8 cellular contexts compared by ENCODE assay signal in the genomic region with DNA sequence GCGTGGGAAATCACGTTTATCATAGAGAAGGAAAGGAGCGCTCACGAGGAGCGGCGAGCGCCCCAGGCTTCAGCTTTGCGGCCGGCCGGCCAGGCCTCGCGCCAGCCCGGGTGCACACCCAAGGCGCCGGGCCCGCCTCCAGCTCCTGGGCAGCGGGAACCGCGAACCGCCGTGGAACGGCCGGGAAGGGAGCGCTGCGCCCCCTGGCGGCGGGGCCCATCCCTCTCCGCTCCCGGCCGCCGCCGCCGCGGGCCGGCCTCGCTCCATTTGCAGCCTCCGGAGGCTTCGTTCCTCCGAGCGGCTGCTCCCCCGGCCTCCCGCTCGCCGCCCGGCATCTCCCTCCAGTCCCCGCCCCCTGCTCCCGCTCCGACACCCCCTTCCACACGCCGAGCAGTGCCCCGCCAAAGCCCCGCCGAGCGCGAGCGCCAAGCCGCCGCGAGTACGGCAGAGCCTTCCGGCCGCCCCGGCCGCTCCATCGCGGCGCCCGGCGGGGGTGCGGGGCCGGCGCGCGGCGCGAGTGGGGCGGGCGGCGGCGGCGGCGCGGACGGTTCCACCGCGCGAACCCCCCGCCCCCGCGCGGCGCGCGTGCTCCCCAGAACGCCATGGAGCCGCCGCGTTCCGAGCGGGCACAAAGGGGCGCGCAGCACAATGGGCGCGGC. TPM values are rescaled to one million over a fixed set of nuclear protein-coding genes. Genes with fewer than 3 reads are reported as not detected.
DNase-seq lines count a peak whose midpoint lies in the region; ATAC-seq and TF ChIP-seq lines count a peak whose summit lies in the region.

No MANE protein-coding gene starts in this region.

- peak overlapping the region; percentile 98 for H3K4me2 ChIP-seq in Karpas-422 (ENCODE audit: low read depth, low read length, poor library complexity, severe bottlenecking)

- H3K4me3 ChIP-seq in Karpas-422 (ENCODE audit: low read length) (peak overlapping the region; percentile 77), SJSA1 (peak overlapping the region; percentile 56), thoracic aorta (peak overlapping the region; percentile 92)

- peak overlapping the region; percentile 70 for H3K27ac Mint-ChIP-seq in activated naive CD4-positive, alpha-beta T cell treated with anti-CD3 and anti-CD28 coated beads, Interleukin-2, amount 10 ng/mL, durations not matched to agents 7 days and 5 days

- H3K9me2 ChIP-seq in Karpas-422 (replicated peaks; ENCODE audit: insufficient read depth, low read length) = no peaks in the 10 kb centered on the region

- no peaks in the 10 kb centered on the region for H3K27me3 ChIP-seq in Karpas-422 (ENCODE audit: low read length)
- peaks cover 17% of the 10 kb centered on the region for H3K27me3 ChIP-seq in SJSA1 (replicated peaks)
- no peaks in the 10 kb centered on the region for H3K27me3 ChIP-seq in thoracic aorta (replicated peaks; ENCODE audit: insufficient read depth)

- peaks cover 58% of the 10 kb centered on the region for H3K4me1 ChIP-seq in Karpas-422 (ENCODE audit: low read length)
- H3K4me1 ChIP-seq in SJSA1 (replicated peaks) = peaks cover 16% of the 10 kb centered on the region
- H3K4me1 ChIP-seq in thoracic aorta (ENCODE audit: control insufficient read depth in 1 of 2, low read depth in 2 of 2) = peaks cover 4 to 20% of the 10 kb centered on the region in 2 donors

- H3K9me3 Mint-ChIP-seq in activated naive CD4-positive, alpha-beta T cell treated with anti-CD3 and anti-CD28 coated beads, Interleukin-2, amount 10 ng/mL, durations not matched to agents 7 days and 5 days = no peaks in the 10 kb centered on the region

- CTCF ChIA-PET in activated naive CD4-positive, alpha-beta T cell treated with anti-CD3 and anti-CD28 coated beads, Interleukin-2, amount 10 ng/mL, durations not matched to agents 7 days and 5 days (lab: Charles Lee) = interaction anchor here (0.6 to 1.8 kb wide), 21 partner anchors 9 to 506 kb away, joined by 3 to 17 read pairs (median 3); a partner anchor contains a TSS

- H3K9me3 ChIP-seq in Karpas-422 (ENCODE audit: low read length) = no peaks in the 10 kb centered on the region
- H3K9me3 ChIP-seq in SJSA1 (replicated peaks) = no peaks in the 10 kb centered on the region
- no peaks in the 10 kb centered on the region for H3K9me3 ChIP-seq in thoracic aorta

- H2AFZ ChIP-seq in Karpas-422 (ENCODE audit: low read length) = peak overlapping the region; percentile 77; the same call in 1 of the 2 replicates

- peak overlapping the region; percentile 95 for H3K27ac ChIP-seq in Karpas-422 (ENCODE audit: low read length)
- H3K27ac ChIP-seq in SJSA1 = no peak overlapping the region
- H3K27ac ChIP-seq in thoracic aorta = no peak overlapping the region

- peak; percentile 84 for TF ChIP-seq CTCF in thoracic aorta (IDR thresholded peaks at IDR 0.05)

- H3K36me3 ChIP-seq in Karpas-422 (ENCODE audit: insufficient read depth, low read length) (no peaks in the 10 kb centered on the region), SJSA1 (no peaks in the 10 kb centered on the region), thoracic aorta (no peaks in the 10 kb centered on the region)

- no peaks in the 10 kb centered on the region for H4K20me1 ChIP-seq in Karpas-422 (ENCODE audit: insufficient read depth, low read depth, low read length)

- peaks cover 33% of the 10 kb centered on the region for H3K79me2 ChIP-seq in Karpas-422 (ENCODE audit: low read length)

- H3K4me1 Mint-ChIP-seq in activated naive CD4-positive, alpha-beta T cell treated with anti-CD3 and anti-CD28 coated beads, Interleukin-2, amount 10 ng/mL, durations not matched to agents 7 days and 5 days = peaks cover 19% of the 10 kb centered on the region

- H3K4me3 Mint-ChIP-seq in activated naive CD4-positive, alpha-beta T cell treated with anti-CD3 and anti-CD28 coated beads, Interleukin-2, amount 10 ng/mL, durations not matched to agents 7 days and 5 days = peak overlapping the region; percentile 65

- H3K9ac ChIP-seq in Karpas-422 (ENCODE audit: low read length) = peak overlapping the region; percentile 85

- ATAC-seq in GM21786 (IDR thresholded peaks at IDR 0.05; ENCODE audit: unreplicated experiment) (peak; percentile 49), thoracic aorta (ENCODE audit: insufficient number of reproducible peaks, low FRiP score, low read depth) (peak; percentile 53)

- DNase-seq in ELR (ENCODE audit: low read depth) (peak; percentile 87), Karpas-422 (peak; percentile 91), SJSA1 (ENCODE audit: low read depth in 1 of 2, low spot score in 2 of 2) (peak; percentile 85 to 90), germinal center (ENCODE audit: low spot score) (peak; percentile 87), occipital lobe (lab: John Stamatoyannopoulos, UW) (peak; percentile 76), thoracic aorta (ENCODE audit: low spot score) (peak; percentile 21)
- DNase-seq in activated naive CD4-positive, alpha-beta T cell treated with anti-CD3 and anti-CD28 coated beads, Interleukin-2, amount 10 ng/mL, durations not matched to agents 7 days and 5 days = peak; percentile 72

- H3K27me3 Mint-ChIP-seq in activated naive CD4-positive, alpha-beta T cell treated with anti-CD3 and anti-CD28 coated beads, Interleukin-2, amount 10 ng/mL, durations not matched to agents 7 days and 5 days = peaks cover 23% of the 10 kb centered on the region

- no peaks in the 10 kb centered on the region for H3K36me3 Mint-ChIP-seq in activated naive CD4-positive, alpha-beta T cell treated with anti-CD3 and anti-CD28 coated beads, Interleukin-2, amount 10 ng/mL, durations not matched to agents 7 days and 5 days

RNA-seq across cellular contexts. Expression of a gene that starts 1.0 kb away (rescaled TPM):
- 6.2 and 7.7 TPM in 2 replicates for total RNA-seq in Karpas-422 (2014; rRNA removed; shearing (Covaris generic); ENCODE audit: low replicate concordance)
- total RNA-seq in SJSA1 (2014; rRNA removed; shearing (Covaris generic)) = 3.7 and 4.5 TPM in 2 replicates
- 6.2 TPM for total RNA-seq in occipital lobe
- 1 to 10 TPM in 1 of 2 donors, under 1 TPM in 1; 0.54 to 4.2 TPM for total RNA-seq in thoracic aorta

Comparison
In these comparisons a context has a peak if more than half of its experiments do, and no peak if none do; other contexts are left out.
1. DNase-seq: peak in every context shown above with its lines; median percentile 91 in Karpas-422; 88 in SJSA1; 87 in ELR; 87 in germinal center; 76 in occipital lobe; 72 in activated naive CD4-positive, alpha-beta T cell treated with anti-CD3 and anti-CD28 coated beads, Interleukin-2, amount 10 ng/mL, durations not matched to agents 7 days and 5 days; 21 in thoracic aorta.